34 cellular contexts compared by ENCODE assay signal in the genomic region with DNA sequence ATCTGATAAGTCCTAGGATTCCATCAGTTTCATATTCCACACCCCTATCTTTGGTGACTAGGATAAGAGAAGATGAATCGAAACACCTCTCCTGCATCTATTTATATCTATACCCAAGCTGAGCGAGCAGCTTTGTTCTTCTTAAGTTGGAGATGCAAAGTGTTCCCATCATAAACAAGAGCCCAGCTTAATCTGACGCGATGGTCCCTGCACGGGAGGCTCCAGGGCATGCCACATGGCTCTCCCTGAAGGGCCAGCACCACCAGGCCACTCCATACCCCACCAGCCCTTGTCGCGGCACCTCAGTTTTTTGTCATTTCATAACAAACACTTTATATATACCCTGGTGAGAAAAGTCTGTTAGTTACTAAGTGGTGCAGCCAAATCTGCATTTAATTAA.
"Had no signal": no experiment of that assay in that cellular context is flagged by ENCODE, and none has a peak within 500 bp of the region (broad histone marks: within the 10 kb centered on the region; RNA-seq: fewer than 3 reads in every experiment).

No MANE protein-coding gene starts in this region.

- H3K4me3 ChIP-seq: MG63 had no signal

- H3K36me3 ChIP-seq: MG63 had no signal

- H3K9ac ChIP-seq: KMS-11 had no signal

- H3K9me3 ChIP-seq: MG63 had no signal

- H3K27me3 ChIP-seq: MG63 had no signal

- DNase-seq: Karpas-422, Kasumi-1, KG1, MG63, MM.1S, MV-4-11, NCI-H1048, NCI-H1092, NCI-H1092 treated with DMSO at 0.1 percent for 48 hours, NCI-H1105, NCI-H1105 treated with DMSO at 0.1 percent for 48 hours, NCI-H1417, NCI-H1417 treated with DMSO at 0.1 percent for 48 hours, NCI-H1436, NCI-H1436 treated with DMSO at 0.1 percent for 48 hours, NCI-H146, NCI-H1694, NCI-H1694 treated with DMSO at 0.1 percent for 48 hours, NCI-H187, NCI-H187 treated with DMSO at 0.1 percent for 48 hours, NCI-H1930, NCI-H2029, NCI-H2029 treated with DMSO at 0.1 percent for 48 hours, NCI-H2081, NCI-H2081 treated with DMSO at 0.1 percent for 48 hours, NCI-H2107, NCI-H2171, NCI-H2171 treated with DMSO at 0.1 percent for 48 hours, NCI-H2227 treated with DMSO at 0.1 percent for 48 hours, NCI-H226, NCI-H345, NCI-H446, NCI-H446 treated with DMSO at 0.1 percent for 48 hours had no signal

- H3K27ac ChIP-seq: KMS-11 had no signal

- H3K4me2 ChIP-seq: KMS-11 had no signal
